Comparison of ENCODE assay signal across 24 cellular contexts in the genomic region with DNA sequence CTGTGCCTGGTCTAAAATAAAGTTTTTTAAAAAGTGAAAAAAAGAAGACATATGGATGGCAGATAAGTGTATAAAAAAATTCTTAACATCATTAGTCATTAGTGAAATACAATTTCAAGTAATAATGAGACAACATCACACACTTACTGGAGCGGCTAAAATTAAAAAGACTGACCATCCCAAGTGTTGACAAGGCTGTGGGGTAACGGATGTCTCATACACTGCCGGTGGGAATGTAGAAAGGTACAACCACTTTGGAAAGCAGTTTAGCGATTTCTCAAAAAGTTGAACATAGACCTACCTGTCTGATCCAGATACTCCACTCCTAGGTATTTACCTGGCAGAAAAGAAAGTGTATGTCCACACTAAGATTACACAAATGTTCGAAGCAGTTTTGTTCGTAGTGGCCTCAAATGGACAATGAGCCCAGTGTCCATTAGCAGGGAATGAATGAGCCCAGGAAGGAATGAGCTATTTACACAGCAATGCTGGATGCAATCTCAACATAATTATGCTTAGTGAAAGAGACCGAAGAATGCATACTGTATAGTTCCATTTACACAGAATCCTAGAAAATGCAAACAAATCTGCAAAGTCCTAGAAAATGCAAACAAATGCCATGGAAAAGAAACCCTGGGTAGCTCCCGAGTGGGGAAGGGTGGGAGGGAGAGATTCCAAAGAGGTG. TPM values are rescaled to one million over a fixed set of nuclear protein-coding genes. Genes with fewer than 3 reads are reported as not detected.
A peak's percentile ranks its signal among the peaks of the same experiment; 100 is the strongest.
DNase-seq lines count a peak whose midpoint lies in the region; ATAC-seq and TF ChIP-seq lines count a peak whose summit lies in the region.
"Had no signal": no experiment of that assay in that cellular context is flagged by ENCODE, and none has a peak within 500 bp of the region (broad histone marks: within the 10 kb centered on the region; RNA-seq: fewer than 3 reads in every experiment).

No MANE protein-coding gene starts in this region.

- TF ChIP-seq RAD21 in IMR-90 (IDR thresholded peaks at IDR 0.05; ENCODE audit: low read length) = no peak

- no peak for ATAC-seq in left ventricle myocardium superior
- peak; percentile 71 for ATAC-seq in IMR-90 (ENCODE audit: low read depth)
- ATAC-seq in left colon = peak; percentile 35
- no peak for ATAC-seq in activated naive CD4-positive, alpha-beta T cell treated with anti-CD3 and anti-CD28 coated beads, Interleukin-2, amount 50 U/mL, for 72 hours

- no peak overlapping the region; the same call in 1 of the 2 replicates for H3K18ac ChIP-seq in IMR-90 (ENCODE audit: low read depth, low read length)

- no peak overlapping the region; the same call in 1 of the 2 replicates for H3K4ac ChIP-seq in IMR-90 (ENCODE audit: low read depth, low read length)

- TF ChIP-seq CTCF in IMR-90 (conservative IDR thresholded peaks at IDR 0.05; ENCODE audit: low read depth, low read length) (no peak), prostate gland (IDR thresholded peaks at IDR 0.05) (no peak)

- H3K14ac ChIP-seq in IMR-90 (replicated peaks; ENCODE audit: low read depth, low read length) = no peak overlapping the region

- H3K23ac ChIP-seq in IMR-90 (ENCODE audit: low read depth, low read length) = no peak overlapping the region

- no peak overlapping the region for H2BK15ac ChIP-seq in IMR-90 (ENCODE audit: low read depth, low read length)

- H3K4me3 ChIP-seq in IMR-90 (ENCODE audit: insufficient read depth, low read depth, low read length) = no peak overlapping the region
- H3K4me3 ChIP-seq in prostate gland = no peak overlapping the region
- H3K4me3 ChIP-seq: BLaER1 treated with 17β-estradiol and CSF1 and Interleukin-3, amounts not matched to agents 10 nM and 100 nM; HAP-1 had no signal

- no peak overlapping the region for H4K8ac ChIP-seq in IMR-90 (ENCODE audit: low read depth in 2 of 2, low read length in 2 of 2)

- no peaks in the 10 kb centered on the region for H3K9me1 ChIP-seq in IMR-90 (ENCODE audit: insufficient read depth, low read length)

- no TSS peak for BruUV-seq in IMR-90 (replicated peaks; lab: Mats Ljungman, UMichigan)

- no peak overlapping the region for H3K9ac ChIP-seq in IMR-90 (ENCODE audit: low read depth, low read length)
- H3K9ac ChIP-seq: BLaER1 treated with 17β-estradiol and CSF1 and Interleukin-3, amounts not matched to agents 10 nM and 100 nM had no signal

- H2AK5ac ChIP-seq in IMR-90 (ENCODE audit: low read depth, low read length) = no peak overlapping the region

- H3K56ac ChIP-seq in IMR-90 (ENCODE audit: extremely low read depth, insufficient read depth, low read length) = no peak overlapping the region

- WGBS in IMR-90 (ENCODE audit: extremely low coverage in 2 of 2, insufficient read length in 1 of 2), 2 experiments = 80% methylated on average over 2 of the region's 8 CpGs; no CpG with 5 or more reads in 1 of the 2 experiments
- 61% methylated on average over 8 of the region's 8 CpGs for WGBS in prostate gland

- H3K36me3 ChIP-seq in IMR-90 (ENCODE audit: control insufficient read depth, insufficient read depth, low read length) (no peaks in the 10 kb centered on the region), prostate gland (no peaks in the 10 kb centered on the region)
- H3K36me3 ChIP-seq: BE2C; BLaER1 treated with 17β-estradiol and CSF1 and Interleukin-3, amounts not matched to agents 10 nM and 100 nM; HAP-1 had no signal

- peaks cover 4% of the 10 kb centered on the region for H3K27me3 ChIP-seq in IMR-90 (ENCODE audit: control insufficient read depth, insufficient read depth, low read length)
- H3K27me3 ChIP-seq in prostate gland (replicated peaks; ENCODE audit: insufficient read depth) = no peaks in the 10 kb centered on the region
- H3K27me3 ChIP-seq: BE2C; BLaER1 treated with 17β-estradiol and CSF1 and Interleukin-3, amounts not matched to agents 10 nM and 100 nM had no signal

- no peaks in the 10 kb centered on the region for H3K79me1 ChIP-seq in IMR-90 (ENCODE audit: low read depth in 1 of 2, low read length in 2 of 2)

- H4K20me1 ChIP-seq in IMR-90 (ENCODE audit: insufficient read depth, low read length) = no peaks in the 10 kb centered on the region
- H4K20me1 ChIP-seq: BLaER1 treated with 17β-estradiol and CSF1 and Interleukin-3, amounts not matched to agents 10 nM and 100 nM had no signal

- in situ Hi-C loops in IMR-90 (cut with MboI; ENCODE audit: low sequenced_read_pairs) = no loop called here

- peak overlapping the region; percentile 53 for H3K4me2 ChIP-seq in IMR-90 (ENCODE audit: low read depth, low read length)
- H3K4me2 ChIP-seq: BLaER1 treated with 17β-estradiol and CSF1 and Interleukin-3, amounts not matched to agents 10 nM and 100 nM had no signal

- intact Hi-C loops in cardiac septum (cut with DNase I) (no loop called here), left ventricle myocardium superior (cut with micrococcal nuclease) (no loop called here), IMR-90 (cut with micrococcal nuclease) (no loop called here), left colon (cut with DNase I, micrococcal nuclease) (no loop called here), prostate gland (cut with DNase I) (no loop called here)

- H2BK5ac ChIP-seq in IMR-90 (ENCODE audit: low read depth, low read length, poor library complexity, severe bottlenecking) = no peak overlapping the region

- H2AFZ ChIP-seq in IMR-90 (replicated peaks; ENCODE audit: low read length, poor library complexity) = no peak overlapping the region

- no peaks in the 10 kb centered on the region for H3K9me3 Mint-ChIP-seq in activated naive CD4-positive, alpha-beta T cell treated with anti-CD3 and anti-CD28 coated beads, Interleukin-2, amount 50 U/mL, for 72 hours
- H3K9me3 Mint-ChIP-seq: CD4-positive, alpha-beta T cell; CD8-positive, alpha-beta memory T cell; HFFc6 had no signal

- H3K4me1 ChIP-seq in IMR-90 (ENCODE audit: control insufficient read depth, insufficient read depth, low read length) (peaks cover 5% of the 10 kb centered on the region), prostate gland (replicated peaks) (no peaks in the 10 kb centered on the region)
- H3K4me1 ChIP-seq: BE2C, HAP-1 had no signal

- POLR2A ChIA-PET in IMR-90 (lab: Charles Lee; ENCODE audit: unreplicated experiment) = no interaction called here

- no peak overlapping the region for H4K91ac ChIP-seq in IMR-90 (ENCODE audit: insufficient read depth, low read depth, low read length)

- H3K9me3 ChIP-seq in IMR-90 (ENCODE audit: control insufficient read depth, insufficient read depth, low read length) (no peaks in the 10 kb centered on the region), prostate gland (no peaks in the 10 kb centered on the region)
- H3K9me3 ChIP-seq: BE2C; BLaER1 treated with 17β-estradiol and CSF1 and Interleukin-3, amounts not matched to agents 10 nM and 100 nM; HAP-1 had no signal

- H2BK120ac ChIP-seq in IMR-90 (ENCODE audit: low read depth, low read length) = no peak overlapping the region

- no peak overlapping the region for H2AK9ac ChIP-seq in IMR-90 (replicated peaks; ENCODE audit: low read depth, low read length, poor library complexity)

- H3K36me3 Mint-ChIP-seq in activated naive CD4-positive, alpha-beta T cell treated with anti-CD3 and anti-CD28 coated beads, Interleukin-2, amount 50 U/mL, for 72 hours = no peaks in the 10 kb centered on the region
- H3K36me3 Mint-ChIP-seq: CD14-positive monocyte; CD8-positive, alpha-beta memory T cell had no signal

- H4K5ac ChIP-seq in IMR-90 (ENCODE audit: low read depth, low read length) = no peak overlapping the region

- DNase-seq in cardiac septum (ENCODE audit: low spot score) (peak; percentile 4), left ventricle myocardium superior (no peak), IMR-90 (no peak), left colon (no peak), prostate gland (ENCODE audit: low spot score) (no peak)
- DNase-seq in activated naive CD4-positive, alpha-beta T cell treated with anti-CD3 and anti-CD28 coated beads, Interleukin-2, amount 50 U/mL, for 72 hours (ENCODE audit: low spot score in 2 of 2) = no peak
- DNase-seq: ACHN; AML-193; BE2C; Calu3; CD4-positive, alpha-beta T cell; CD8-positive, alpha-beta memory T cell; COR-L47; DMS53; DMS79 treated with DMSO at 0.1 percent for 48 hours; GF-D8; GOT3; HFFc6 had no signal

- no peak for TF ChIP-seq POLR2A in IMR-90 (IDR thresholded peaks at IDR 0.05; ENCODE audit: low read depth, low read length)
- no peak for TF ChIP-seq POLR2A in prostate gland (IDR thresholded peaks at IDR 0.05)

- dilution Hi-C loops in IMR-90 (cut with HindIII; ENCODE audit: low sequenced_read_pairs, unreplicated experiment) = no loop called here

- H3K27ac Mint-ChIP-seq in activated naive CD4-positive, alpha-beta T cell treated with anti-CD3 and anti-CD28 coated beads, Interleukin-2, amount 50 U/mL, for 72 hours = no peak overlapping the region
- H3K27ac Mint-ChIP-seq: CD14-positive monocyte; CD4-positive, alpha-beta T cell; HFFc6 had no signal

- no peak overlapping the region for H3K27ac ChIP-seq in IMR-90 (ENCODE audit: insufficient read depth, low read length)
- H3K27ac ChIP-seq in prostate gland = no peak overlapping the region
- H3K27ac ChIP-seq: 22Rv1; BLaER1 treated with 17β-estradiol and CSF1 and Interleukin-3, amounts not matched to agents 10 nM and 100 nM had no signal

- no peak overlapping the region for H2BK20ac ChIP-seq in IMR-90 (ENCODE audit: low read depth, low read length)

- CTCF ChIA-PET in IMR-90 (lab: Yijun Ruan, JAX) = interaction anchor here (0.5 kb wide), 1 partner anchor 310 kb away, joined by 5 read pairs; no protein-coding TSS in a partner anchor

TF ChIP-seq in IMR-90, 13 proteins besides CTCF, POLR2A, EP300 and RAD21:
- no peak for TF ChIP-seq MXI1 (IDR thresholded peaks at IDR 0.05; ENCODE audit: borderline replicate concordance, low read depth, low read length)
TF ChIP-seq in IMR-90: peak in this region for 0.

RNA-seq across cellular contexts. Expression of a gene that starts 6.7 kb away (rescaled TPM):
- total RNA-seq in cardiac septum = 0.03 TPM
- total RNA-seq in left ventricle myocardium superior = not detected
- not detected in 2 replicates for total RNA-seq in IMR-90 (2012; rRNA removed)
- polyA plus RNA-seq in IMR-90 (2012; rRNA removed) = not detected in 2 replicates
- polyA plus RNA-seq in IMR-90 (2012; cell fraction: cytosol; rRNA removed) = not detected in 2 replicates
- polyA plus RNA-seq in IMR-90 (2012; cell fraction: nucleus; rRNA removed; ENCODE audit: low replicate concordance) = not detected in 2 replicates
- total RNA-seq in left colon = 1,000 to 10,000 TPM; 1,472 to 2,135 TPM
- not detected for total RNA-seq in activated naive CD4-positive, alpha-beta T cell treated with anti-CD3 and anti-CD28 coated beads, Interleukin-2, amount 50 U/mL, for 72 hours
- total RNA-seq in prostate gland = under 1 TPM in 1 of 2 donors, not detected in 1; 0.11 TPM
- total RNA-seq: Calu3; CD4-positive, alpha-beta T cell; CD8-positive, alpha-beta memory T cell; Daoy; G401 had no signal
- polyA plus RNA-seq: CD14-positive monocyte; CD8-positive, alpha-beta memory T cell had no signal

RNA-seq across cellular contexts. Expression of a gene that starts 31.4 kb away (rescaled TPM):
- not detected for total RNA-seq in cardiac septum
- not detected for total RNA-seq in left ventricle myocardium superior
- not detected in 2 replicates for total RNA-seq in IMR-90 (2012; rRNA removed)
- polyA plus RNA-seq in IMR-90 (2012; rRNA removed) = not detected in 2 replicates
- not detected in 2 replicates for polyA plus RNA-seq in IMR-90 (2012; cell fraction: cytosol; rRNA removed)
- not detected in 2 replicates for polyA plus RNA-seq in IMR-90 (2012; cell fraction: nucleus; rRNA removed; ENCODE audit: low replicate concordance)
- not detected for total RNA-seq in left colon
- not detected for total RNA-seq in activated naive CD4-positive, alpha-beta T cell treated with anti-CD3 and anti-CD28 coated beads, Interleukin-2, amount 50 U/mL, for 72 hours
- 1 to 10 TPM in 1 of 2 donors, under 1 TPM in 1; 0.74 to 2.3 TPM for total RNA-seq in prostate gland
- total RNA-seq: CD4-positive, alpha-beta T cell; CD8-positive, alpha-beta memory T cell; Daoy; G401; HFFc6 had no signal
- polyA plus RNA-seq: CD14-positive monocyte; CD8-positive, alpha-beta memory T cell had no signal

Comparison
In these comparisons a context has a peak if more than half of its experiments do, and no peak if none do; other contexts are left out.
1. ATAC-seq: peak in IMR-90 (single experiment) and left colon (single experiment); none in left ventricle myocardium superior (single experiment) and activated naive CD4-positive, alpha-beta T cell treated with anti-CD3 and anti-CD28 coated beads, Interleukin-2, amount 50 U/mL, for 72 hours (0 of 2).
2. RNA of a gene that starts 6.7 kb away (total RNA-seq): 1,472 to 2,135 TPM in left colon; 0.11 TPM in prostate gland, 0.03 TPM in cardiac septum (single experiment), not detected in left ventricle myocardium superior (single experiment), not detected in IMR-90 and not detected in activated naive CD4-positive, alpha-beta T cell treated with anti-CD3 and anti-CD28 coated beads, Interleukin-2, amount 50 U/mL, for 72 hours; every median in the first group is over 1,000 times any median in the second.